Comparison of ENCODE assay signal across 31 cellular contexts in the genomic region with DNA sequence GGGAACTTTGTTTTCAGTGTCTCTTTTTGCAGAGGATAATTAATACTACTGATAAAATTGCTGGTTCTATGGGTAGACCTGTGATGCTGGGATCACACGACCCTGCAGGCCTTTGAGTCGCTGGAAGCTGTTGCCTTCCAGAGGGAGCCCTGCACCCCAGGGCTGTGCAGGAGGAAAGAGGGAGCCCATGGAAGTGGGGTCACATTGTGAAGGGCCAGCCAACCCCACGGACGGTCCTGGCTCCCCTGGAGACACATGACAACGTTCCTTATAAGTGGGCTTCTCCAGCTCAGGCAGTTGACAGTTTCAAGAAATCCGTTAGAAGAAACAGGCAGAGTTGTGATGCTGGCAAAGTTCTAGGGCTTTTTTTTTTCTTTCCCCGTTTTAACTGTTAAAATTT.
"Had no signal": no experiment of that assay in that cellular context is flagged by ENCODE, and none has a peak within 500 bp of the region (broad histone marks: within the 10 kb centered on the region; RNA-seq: fewer than 3 reads in every experiment).

No MANE protein-coding gene starts in this region.

- H3K4me1 ChIP-seq: ascending aorta had no signal

- H3K27ac Mint-ChIP-seq: activated B cell treated with CpG ODN at 0.5 μM for 24 hours; activated CD4-positive, alpha-beta memory T cell treated with anti-CD3 and anti-CD28 coated beads, Interleukin-2, amount 10 ng/mL, durations not matched to agents 7 days and 5 days; activated CD4-positive, alpha-beta T cell treated with anti-CD3 and anti-CD28 coated beads, Interleukin-2, amount 10 ng/mL, durations not matched to agents 24 days and 14 days; activated CD8-positive, alpha-beta T cell treated with anti-CD3 and anti-CD28 coated beads, Interleukin-2, amount 10 ng/mL, durations not matched to agents 7 days and 5 days; activated naive CD4-positive, alpha-beta T cell treated with anti-CD3 and anti-CD28 coated beads, Interleukin-2, amount 10 ng/mL, durations not matched to agents 7 days and 5 days; activated naive CD4-positive, alpha-beta T cell treated with anti-CD3 and anti-CD28 coated beads, Interleukin-2, amount 50 U/mL, for 24 hours; activated naive CD8-positive, alpha-beta T cell; activated naive CD8-positive, alpha-beta T cell treated with anti-CD3 and anti-CD28 coated beads, Interleukin-2, amount 10 ng/mL, durations not matched to agents 7 days and 5 days; activated naive CD8-positive, alpha-beta T cell treated with anti-CD3 and anti-CD28 coated beads, Interleukin-2, amount 50 U/mL, for 24 hours; activated T-cell treated with anti-CD3 and anti-CD28 coated beads, Interleukin-2, amount 50 U/mL, for 24 hours; activated T-helper 2 cell treated with anti-CD3 and anti-CD28 coated beads, Interferon-gamma antibody, Interleukin-2, Interleukin-4, amounts not matched to agents 10 μg/mL and 5 μg/mL and 100 μg/mL, durations not matched to agents 14 hours and 24 hours and 36 hours; brain; T-helper 1 cell treated with Interleukin-12 subunit alpha and Interleukin-12 subunit beta and Interleukin-4 antibody, amounts not matched to agents 30 μg/mL and 1 μg/mL, for 36 hours; T-helper 2 cell treated with Interferon-gamma antibody and Interleukin-4, amounts not matched to agents 5 μg/mL and 100 μg/mL, for 36 hours had no signal

- DNase-seq: activated B cell treated with CpG ODN at 0.5 μM for 24 hours; activated CD4-positive, alpha-beta memory T cell treated with anti-CD3 and anti-CD28 coated beads, Interleukin-2, amount 10 ng/mL, durations not matched to agents 7 days and 5 days; activated CD4-positive, alpha-beta T cell treated with anti-CD3 and anti-CD28 coated beads for 4 hours; activated CD4-positive, alpha-beta T cell treated with anti-CD3 and anti-CD28 coated beads, Interleukin-2, amount 10 ng/mL, durations not matched to agents 24 days and 14 days; activated CD4-positive, alpha-beta T cell treated with anti-CD3 and anti-CD28 coated beads, Interleukin-2, amount 50 U/mL, for 1 hour; activated CD4-positive, alpha-beta T cell treated with anti-CD3 and anti-CD28 coated beads, Interleukin-2, amount 50 U/mL, for 4 hours; activated CD4-positive, CD25-positive, alpha-beta regulatory T cell treated with anti-CD3 and anti-CD28 coated beads, Interleukin-2, amount 50 U/mL, for 72 hours; activated CD8-positive, alpha-beta memory T cell treated with anti-CD3 and anti-CD28 coated beads, Interleukin-2, amount 50 U/mL, for 48 hours; activated CD8-positive, alpha-beta T cell treated with anti-CD3 and anti-CD28 coated beads, Interleukin-2, amount 10 ng/mL, durations not matched to agents 7 days and 5 days; activated effector memory CD4-positive, alpha-beta T cell treated with Interleukin-2 at 50 U/mL for 16 hours; activated gamma-delta T cell; activated naive CD4-positive, alpha-beta T cell treated with anti-CD3 and anti-CD28 coated beads, Interleukin-2, amount 10 ng/mL, durations not matched to agents 7 days and 5 days; activated naive CD4-positive, alpha-beta T cell treated with Interleukin-2 at 50 U/mL for 16 hours; activated naive CD8-positive, alpha-beta T cell treated with anti-CD3 and anti-CD28 coated beads, Interleukin-2, amount 10 ng/mL, durations not matched to agents 7 days and 5 days; activated naive CD8-positive, alpha-beta T cell treated with anti-CD3 and anti-CD28 coated beads, Interleukin-2, amount 50 U/mL, for 24 hours; activated T-cell treated with anti-CD3 and anti-CD28 coated beads, Interleukin-2, amount 50 U/mL, for 24 hours; activated T-cell treated with anti-CD3 and anti-CD28 coated beads, Interleukin-2, amount 50 U/mL, for 48 hours; amygdala; anterior cingulate cortex; central memory CD4-positive, alpha-beta T cell; T-helper 1 cell; T-helper 2 cell; T-helper 9 cell had no signal

- H3K27me3 Mint-ChIP-seq: activated B cell treated with CpG ODN at 0.5 μM for 24 hours; activated CD4-positive, alpha-beta memory T cell treated with anti-CD3 and anti-CD28 coated beads, Interleukin-2, amount 10 ng/mL, durations not matched to agents 7 days and 5 days; activated CD4-positive, alpha-beta T cell treated with anti-CD3 and anti-CD28 coated beads, Interleukin-2, amount 10 ng/mL, durations not matched to agents 24 days and 14 days; activated naive CD4-positive, alpha-beta T cell treated with anti-CD3 and anti-CD28 coated beads, Interleukin-2, amount 50 U/mL, for 24 hours; activated naive CD8-positive, alpha-beta T cell; activated naive CD8-positive, alpha-beta T cell treated with anti-CD3 and anti-CD28 coated beads, Interleukin-2, amount 10 ng/mL, durations not matched to agents 7 days and 5 days; activated naive CD8-positive, alpha-beta T cell treated with anti-CD3 and anti-CD28 coated beads, Interleukin-2, amount 50 U/mL, for 24 hours; activated T-cell treated with anti-CD3 and anti-CD28 coated beads, Interleukin-2, amount 50 U/mL, for 24 hours; brain had no signal

- H3K4me1 Mint-ChIP-seq: activated B cell treated with CpG ODN at 0.5 μM for 24 hours, brain had no signal

- H3K27ac ChIP-seq: ascending aorta, VCaP had no signal

- ATAC-seq: activated CD8-positive, alpha-beta T cell treated with anti-CD3 and anti-CD28 coated beads, Interleukin-2, amount 10 ng/mL, durations not matched to agents 7 days and 5 days; activated naive CD8-positive, alpha-beta T cell treated with anti-CD3 and anti-CD28 coated beads, Interleukin-2, amount 50 U/mL, for 24 hours had no signal

- H3K4me3 ChIP-seq: ascending aorta had no signal

- H3K4me3 Mint-ChIP-seq: activated B cell treated with CpG ODN at 0.5 μM for 24 hours; activated CD4-positive, alpha-beta memory T cell treated with anti-CD3 and anti-CD28 coated beads, Interleukin-2, amount 10 ng/mL, durations not matched to agents 7 days and 5 days; activated CD4-positive, alpha-beta T cell treated with anti-CD3 and anti-CD28 coated beads, Interleukin-2, amount 10 ng/mL, durations not matched to agents 24 days and 14 days; activated CD8-positive, alpha-beta T cell treated with anti-CD3 and anti-CD28 coated beads, Interleukin-2, amount 10 ng/mL, durations not matched to agents 7 days and 5 days; activated naive CD4-positive, alpha-beta T cell treated with anti-CD3 and anti-CD28 coated beads, Interleukin-2, amount 10 ng/mL, durations not matched to agents 7 days and 5 days; activated naive CD4-positive, alpha-beta T cell treated with anti-CD3 and anti-CD28 coated beads, Interleukin-2, amount 50 U/mL, for 24 hours; activated naive CD8-positive, alpha-beta T cell; activated naive CD8-positive, alpha-beta T cell treated with anti-CD3 and anti-CD28 coated beads, Interleukin-2, amount 10 ng/mL, durations not matched to agents 7 days and 5 days; activated naive CD8-positive, alpha-beta T cell treated with anti-CD3 and anti-CD28 coated beads, Interleukin-2, amount 50 U/mL, for 24 hours; activated T-cell treated with anti-CD3 and anti-CD28 coated beads, Interleukin-2, amount 50 U/mL, for 24 hours; brain; T-helper 1 cell treated with Interleukin-12 subunit alpha and Interleukin-12 subunit beta and Interleukin-4 antibody, amounts not matched to agents 30 μg/mL and 1 μg/mL, for 36 hours; T-helper 2 cell treated with Interferon-gamma antibody and Interleukin-4, amounts not matched to agents 5 μg/mL and 100 μg/mL, for 36 hours had no signal

- H3K9me3 ChIP-seq: ascending aorta had no signal

- H3K27me3 ChIP-seq: ascending aorta had no signal

- H3K9me3 Mint-ChIP-seq: activated B cell treated with CpG ODN at 0.5 μM for 24 hours; activated CD4-positive, alpha-beta memory T cell treated with anti-CD3 and anti-CD28 coated beads, Interleukin-2, amount 10 ng/mL, durations not matched to agents 7 days and 5 days; activated CD4-positive, alpha-beta T cell treated with anti-CD3 and anti-CD28 coated beads, Interleukin-2, amount 10 ng/mL, durations not matched to agents 24 days and 14 days; activated naive CD4-positive, alpha-beta T cell treated with anti-CD3 and anti-CD28 coated beads, Interleukin-2, amount 10 ng/mL, durations not matched to agents 7 days and 5 days; activated naive CD4-positive, alpha-beta T cell treated with anti-CD3 and anti-CD28 coated beads, Interleukin-2, amount 50 U/mL, for 24 hours; activated naive CD8-positive, alpha-beta T cell treated with anti-CD3 and anti-CD28 coated beads, Interleukin-2, amount 10 ng/mL, durations not matched to agents 7 days and 5 days; activated naive CD8-positive, alpha-beta T cell treated with anti-CD3 and anti-CD28 coated beads, Interleukin-2, amount 50 U/mL, for 24 hours; activated T-cell treated with anti-CD3 and anti-CD28 coated beads, Interleukin-2, amount 50 U/mL, for 24 hours; activated T-helper 2 cell treated with anti-CD3 and anti-CD28 coated beads, Interferon-gamma antibody, Interleukin-2, Interleukin-4, amounts not matched to agents 10 μg/mL and 5 μg/mL and 100 μg/mL, durations not matched to agents 14 hours and 24 hours and 36 hours; T-helper 1 cell treated with Interleukin-12 subunit alpha and Interleukin-12 subunit beta and Interleukin-4 antibody, amounts not matched to agents 30 μg/mL and 1 μg/mL, for 36 hours; T-helper 2 cell treated with Interferon-gamma antibody and Interleukin-4, amounts not matched to agents 5 μg/mL and 100 μg/mL, for 36 hours had no signal

- H3K36me3 Mint-ChIP-seq: activated naive CD4-positive, alpha-beta T cell treated with anti-CD3 and anti-CD28 coated beads, Interleukin-2, amount 10 ng/mL, durations not matched to agents 7 days and 5 days; activated naive CD4-positive, alpha-beta T cell treated with anti-CD3 and anti-CD28 coated beads, Interleukin-2, amount 50 U/mL, for 24 hours; activated naive CD8-positive, alpha-beta T cell treated with anti-CD3 and anti-CD28 coated beads, Interleukin-2, amount 10 ng/mL, durations not matched to agents 7 days and 5 days; brain had no signal

- H3K36me3 ChIP-seq: ascending aorta had no signal
